ENCODE assay signal across 13 cellular contexts in the genomic region with DNA sequence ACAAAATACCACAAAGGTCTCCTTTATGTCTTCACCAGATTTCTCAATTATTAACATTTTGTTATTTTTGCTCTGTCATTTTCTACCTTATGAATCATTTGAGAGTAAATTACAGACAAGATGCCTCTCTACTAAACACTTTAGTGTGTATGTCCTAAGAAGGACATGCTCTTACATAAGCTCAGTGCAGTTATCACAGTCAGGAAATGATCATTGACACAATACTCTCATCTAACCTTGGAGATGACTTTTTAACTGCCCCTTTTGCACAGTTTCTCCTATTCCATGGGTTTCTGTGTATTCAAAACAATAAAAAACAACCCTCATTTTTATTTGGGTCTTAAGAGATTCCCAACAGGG.
DNase-seq lines count a peak whose midpoint lies in the region; ATAC-seq and TF ChIP-seq lines count a peak whose summit lies in the region.
"Had no signal": no experiment of that assay in that cellular context is flagged by ENCODE, and none has a peak within 500 bp of the region (broad histone marks: within the 10 kb centered on the region; RNA-seq: fewer than 3 reads in every experiment).

No MANE protein-coding gene starts in this region.

- H3K4me1 Mint-ChIP-seq in MCF 10A (ENCODE audit: insufficient read depth, unreplicated experiment), result no peaks in the 10 kb centered on the region

- H3K4me3 Mint-ChIP-seq in MCF 10A (ENCODE audit: unreplicated experiment), result no peak overlapping the region
- H3K4me3 Mint-ChIP-seq: activated CD8-positive, alpha-beta memory T cell treated with anti-CD3 and anti-CD28 coated beads, Interleukin-2, amount 10 ng/mL, durations not matched to agents 7 days and 5 days; T-helper 17 cell had no signal

- no peak overlapping the region for H3K9ac ChIP-seq in muscle layer of colon (ENCODE audit: low read length)

- peaks cover 0 to 26% (median 6%) of the 10 kb centered on the region in 9 donors for H3K27me3 ChIP-seq in heart left ventricle
- H3K27me3 ChIP-seq in muscle layer of colon (ENCODE audit: control insufficient read depth in 1 of 2, insufficient read depth in 2 of 2, low read length in 2 of 2), result peaks cover 0 to 7% of the 10 kb centered on the region in 2 donors
- peaks cover 0 to 3% of the 10 kb centered on the region in 2 donors for H3K27me3 ChIP-seq in right lobe of liver
- H3K27me3 ChIP-seq: brain microvascular endothelial cell had no signal

- no peaks in the 10 kb centered on the region for H3K36me3 Mint-ChIP-seq in MCF 10A (ENCODE audit: insufficient read depth, unreplicated experiment)
- H3K36me3 Mint-ChIP-seq: activated CD8-positive, alpha-beta memory T cell treated with anti-CD3 and anti-CD28 coated beads, Interleukin-2, amount 10 ng/mL, durations not matched to agents 7 days and 5 days had no signal

- peak overlapping the region in 8 of 12 donors; percentile 50 to 70 (median 58) for H3K27ac ChIP-seq in heart left ventricle
- H3K27ac ChIP-seq in muscle layer of colon (ENCODE audit: low read depth, low read length), result peak overlapping the region; percentile 7
- no peak overlapping the region for H3K27ac ChIP-seq in right lobe of liver
- H3K27ac ChIP-seq: brain microvascular endothelial cell had no signal

- H3K27me3 Mint-ChIP-seq in MCF 10A (ENCODE audit: insufficient read depth, unreplicated experiment), result peaks cover 50% of the 10 kb centered on the region

- H3K27ac Mint-ChIP-seq in MCF 10A (ENCODE audit: low read depth, unreplicated experiment), result no peak overlapping the region
- H3K27ac Mint-ChIP-seq: activated CD8-positive, alpha-beta memory T cell treated with anti-CD3 and anti-CD28 coated beads, Interleukin-2, amount 10 ng/mL, durations not matched to agents 7 days and 5 days had no signal

- H3K9me3 ChIP-seq in heart left ventricle, result peaks cover 0 to 27% (median 11%) of the 10 kb centered on the region in 12 donors
- no peaks in the 10 kb centered on the region for H3K9me3 ChIP-seq in muscle layer of colon (ENCODE audit: low read length)
- no peaks in the 10 kb centered on the region for H3K9me3 ChIP-seq in right lobe of liver

- no TSS peak for BruUV-seq in MCF 10A (replicated peaks; lab: Mats Ljungman, UMichigan)

- H3K36me3 ChIP-seq in heart left ventricle (no peaks in the 10 kb centered on the region), muscle layer of colon (ENCODE audit: insufficient read depth, low read length) (no peaks in the 10 kb centered on the region), right lobe of liver (no peaks in the 10 kb centered on the region)
- H3K36me3 ChIP-seq: brain microvascular endothelial cell, esophagus squamous epithelium had no signal

- no peak for DNase-seq in heart left ventricle
- DNase-seq in cardiac septum (ENCODE audit: low spot score), result no peak
- DNase-seq in MCF 10A (ENCODE audit: unreplicated experiment), result peak; percentile 8
- DNase-seq in right lobe of liver, result no peak
- no peak for DNase-seq in islet precursor cell
- no peak for DNase-seq in NCI-H1436 treated with DMSO at 0.1 percent for 48 hours (lab: John Stamatoyannopoulos, UW)
- DNase-seq: activated CD8-positive, alpha-beta memory T cell treated with anti-CD3 and anti-CD28 coated beads, Interleukin-2, amount 10 ng/mL, durations not matched to agents 7 days and 5 days; esophagus squamous epithelium; NCI-H1694 treated with DMSO at 0.1 percent for 48 hours; T-helper 17 cell had no signal

- CTCF ChIA-PET in MCF 10A (lab: Yijun Ruan, JAX), result no interaction called here

- H3K9me3 Mint-ChIP-seq in MCF 10A (ENCODE audit: unreplicated experiment), result no peaks in the 10 kb centered on the region

- no peak for TF ChIP-seq CTCF in heart left ventricle (IDR thresholded peaks at IDR 0.05)
- no peak for TF ChIP-seq CTCF in MCF 10A (IDR thresholded peaks at IDR 0.05; ENCODE audit: unreplicated experiment)
- TF ChIP-seq CTCF in right lobe of liver (IDR thresholded peaks at IDR 0.05), result no peak

- no peak for TF ChIP-seq POLR2A in heart left ventricle (IDR thresholded peaks at IDR 0.05)
- no peak for TF ChIP-seq POLR2A in right lobe of liver (IDR thresholded peaks at IDR 0.05)

- POLR2A ChIA-PET in MCF 10A (lab: Yijun Ruan, JAX), result interaction anchor here (0.7 to 1.5 kb wide), 4 partner anchors 9 to 522 kb away, joined by 3 to 4 read pairs (median 3); no protein-coding TSS in a partner anchor

- H3K4me3 ChIP-seq in heart left ventricle (no peak overlapping the region), muscle layer of colon (ENCODE audit: low read depth in 1 of 2, low read length in 2 of 2) (no peak overlapping the region), right lobe of liver (no peak overlapping the region)
- H3K4me3 ChIP-seq: esophagus squamous epithelium had no signal

- peak in 2 of 4 donors; percentile 33 to 69 for ATAC-seq in heart left ventricle
- no peak for ATAC-seq in right lobe of liver
- ATAC-seq in HG02763 (IDR thresholded peaks at IDR 0.05; ENCODE audit: unreplicated experiment), result no peak
- ATAC-seq: activated CD8-positive, alpha-beta memory T cell treated with anti-CD3 and anti-CD28 coated beads, Interleukin-2, amount 10 ng/mL, durations not matched to agents 7 days and 5 days had no signal

- H3K4me1 ChIP-seq in heart left ventricle (peaks cover 0 to 32% (median 7%) of the 10 kb centered on the region in 12 donors), muscle layer of colon (ENCODE audit: insufficient read depth, low read length) (no peaks in the 10 kb centered on the region), right lobe of liver (no peaks in the 10 kb centered on the region)

- intact Hi-C loops in heart left ventricle (cut with DNase I), result no loop called here
- intact Hi-C loops in cardiac septum (cut with DNase I), result loop anchor here (5.0 to 10.0 kb wide), 3 partner anchors 134 to 221 kb away; no protein-coding TSS in a partner anchor
- intact Hi-C loops in MCF 10A (cut with micrococcal nuclease), result no loop called here
- intact Hi-C loops in right lobe of liver (cut with DNase I), result no loop called here

Comparison
In these comparisons a context has a peak if more than half of its experiments do, and no peak if none do; other contexts are left out.
1. H3K27ac ChIP-seq: peak in heart left ventricle (8 of 12) and muscle layer of colon (single experiment); none in right lobe of liver (0 of 3).